19 cellular contexts compared by ENCODE assay signal in genomic region chr7:122552769-122553168, GRCh38.
"Had no signal": no experiment of that assay in that cellular context is flagged by ENCODE, and none has a peak within 500 bp of the region (broad histone marks: within the 10 kb centered on the region; RNA-seq: fewer than 3 reads in every experiment).

No MANE protein-coding gene starts in this region.

- ATAC-seq: psoas muscle; right cardiac atrium; stimulated activated effector memory CD8-positive, alpha-beta T cell treated with anti-CD3 and anti-CD28 coated beads, Interleukin-12 subunit alpha, Interleukin-12 subunit beta, amount 100 ng/mL, for 72 hours; stimulated activated naive B cell treated with anti-CD40 and anti-IgM and Interleukin-4, amounts not matched to agents 10 μg/mL and 1 μg/mL and 100 μg/mL, for 72 hours had no signal

- DNase-seq: occipital lobe; ovary; posterior cingulate gyrus; psoas muscle; right cardiac atrium; right lobe of liver; sigmoid colon; small intestine; stimulated activated CD4-positive, alpha-beta T cell treated with anti-CD3 and anti-CD28 coated beads, Interleukin-15, amount 100 ng/mL, for 24 hours; stimulated activated CD4-positive, alpha-beta T cell treated with anti-CD3 and anti-CD28 coated beads, Interleukin-2, amount 100 ng/mL, for 24 hours; stimulated activated CD4-positive, alpha-beta T cell treated with anti-CD3 and anti-CD28 coated beads, Interleukin-2, amount 100 ng/mL, for 48 hours; stimulated activated CD4-positive, alpha-beta T cell treated with anti-CD3 and anti-CD28 coated beads, Interleukin-4, amount 100 ng/mL, for 24 hours; stimulated activated naive B cell treated with anti-CD40 and anti-IgM and Interleukin-4, amounts not matched to agents 10 μg/mL and 1 μg/mL and 100 μg/mL, for 72 hours; stimulated activated naive CD4-positive, alpha-beta T cell treated with Interleukin-2 at 50 U/mL for 16 hours; stomach; thyroid gland; trophoblast cell; upper lobe of left lung had no signal
